20 cellular contexts compared by ENCODE assay signal in genomic region chr7:101998029-101998903, GRCh38.
DNase-seq lines count a peak whose midpoint lies in the region; ATAC-seq and TF ChIP-seq lines count a peak whose summit lies in the region.
"Had no signal": no experiment of that assay in that cellular context is flagged by ENCODE, and none has a peak within 500 bp of the region (broad histone marks: within the 10 kb centered on the region; RNA-seq: fewer than 3 reads in every experiment).

No MANE protein-coding gene starts in this region.

- CTCF ChIA-PET in SK-N-SH (lab: Yijun Ruan, JAX) = interaction anchor here (0.6 to 1.8 kb wide), 4 partner anchors 12 to 677 kb away, joined by 3 to 7 read pairs (median 4); partner anchors contain the start of gene IFT22

- no peak for TF ChIP-seq EP300 in SK-N-SH (IDR thresholded peaks at IDR 0.05; ENCODE audit: borderline replicate concordance in 1 of 2, low read depth in 1 of 2, low read length in 1 of 2)

- H3K4me3 ChIP-seq in H7 (ENCODE audit: insufficient read depth, low read depth, low read length) (no peak overlapping the region), SK-N-SH (ENCODE audit: low read depth in 2 of 2, low read length in 1 of 2) (no peak overlapping the region), mucosa of descending colon (no peak overlapping the region)
- H3K4me3 ChIP-seq: gastrocnemius medialis, testis had no signal

- intact Hi-C loops in mucosa of descending colon (cut with DNase I, micrococcal nuclease) = no loop called here

- no peaks in the 10 kb centered on the region for H3K36me3 ChIP-seq in H7 (replicated peaks; ENCODE audit: control insufficient read depth, insufficient read depth, low read length)
- no peaks in the 10 kb centered on the region for H3K36me3 ChIP-seq in SK-N-SH (replicated peaks in 1 of 2; ENCODE audit: control insufficient read depth in 1 of 2, insufficient read depth in 2 of 2, low read length in 1 of 2)
- no peaks in the 10 kb centered on the region for H3K36me3 ChIP-seq in mucosa of descending colon (ENCODE audit: low read depth)
- H3K36me3 ChIP-seq: brain microvascular endothelial cell, gastrocnemius medialis had no signal

- H3K4me2 ChIP-seq in SK-N-SH = no peak overlapping the region

- H3K27me3 Mint-ChIP-seq in mesothelial cell of epicardium (ENCODE audit: low read depth) = no peaks in the 10 kb centered on the region
- H3K27me3 Mint-ChIP-seq: activated CD4-positive, alpha-beta T cell treated with anti-CD3 and anti-CD28 coated beads, Interleukin-2, amount 10 ng/mL, durations not matched to agents 24 days and 14 days; activated naive CD8-positive, alpha-beta T cell treated with anti-CD3 and anti-CD28 coated beads, Interleukin-2, amount 50 U/mL, for 24 hours; CD4-positive, alpha-beta memory T cell; dendritic cell treated with granulocyte-macrophage colony-stimulating factor and Interleukin-4, amounts not matched to agents 40 ng/mL and 50 ng/mL, for 4 days; natural killer cell treated with Interleukin-12 subunit alpha and Interleukin-12 subunit beta and Interleukin-15 and Interleukin-18, amount 100 ng/mL, for 72 hours had no signal

- H3K27me3 ChIP-seq in H7 (ENCODE audit: control insufficient read depth, insufficient read depth, low read length) (no peaks in the 10 kb centered on the region), SK-N-SH (ENCODE audit: insufficient read depth) (no peaks in the 10 kb centered on the region)
- H3K27me3 ChIP-seq: brain microvascular endothelial cell, gastrocnemius medialis, testis had no signal

- no peak overlapping the region for H3K27ac Mint-ChIP-seq in mesothelial cell of epicardium
- H3K27ac Mint-ChIP-seq: activated CD4-positive, alpha-beta T cell treated with anti-CD3 and anti-CD28 coated beads, Interleukin-2, amount 10 ng/mL, durations not matched to agents 24 days and 14 days; activated naive CD8-positive, alpha-beta T cell treated with anti-CD3 and anti-CD28 coated beads, Interleukin-2, amount 50 U/mL, for 24 hours; dendritic cell treated with granulocyte-macrophage colony-stimulating factor and Interleukin-4, amounts not matched to agents 40 ng/mL and 50 ng/mL, for 4 days; natural killer cell treated with Interleukin-12 subunit alpha and Interleukin-12 subunit beta and Interleukin-15 and Interleukin-18, amount 100 ng/mL, for 72 hours had no signal

- no peaks in the 10 kb centered on the region for H3K9me2 ChIP-seq in SK-N-SH

- H3K4me1 Mint-ChIP-seq in mesothelial cell of epicardium = peaks cover 15% of the 10 kb centered on the region
- H3K4me1 Mint-ChIP-seq: activated CD4-positive, alpha-beta T cell treated with anti-CD3 and anti-CD28 coated beads, Interleukin-2, amount 10 ng/mL, durations not matched to agents 24 days and 14 days had no signal

- TF ChIP-seq CTCF in SK-N-SH (IDR thresholded peaks at IDR 0.05) = no peak
- no peak for TF ChIP-seq CTCF in mucosa of descending colon (IDR thresholded peaks at IDR 0.05)
- TF ChIP-seq CTCF in mesothelial cell of epicardium (IDR thresholded peaks at IDR 0.05; ENCODE audit: unreplicated experiment) = no peak

- WGBS in SK-N-SH (ENCODE audit: low lambda C conversion rate) = 84% methylated on average over 23 of the region's 23 CpGs

- no peaks in the 10 kb centered on the region for H3K9me3 Mint-ChIP-seq in mesothelial cell of epicardium
- H3K9me3 Mint-ChIP-seq: activated CD4-positive, alpha-beta T cell treated with anti-CD3 and anti-CD28 coated beads, Interleukin-2, amount 10 ng/mL, durations not matched to agents 24 days and 14 days; activated naive CD8-positive, alpha-beta T cell treated with anti-CD3 and anti-CD28 coated beads, Interleukin-2, amount 50 U/mL, for 24 hours; dendritic cell treated with granulocyte-macrophage colony-stimulating factor and Interleukin-4, amounts not matched to agents 40 ng/mL and 50 ng/mL, for 4 days; natural killer cell treated with Interleukin-12 subunit alpha and Interleukin-12 subunit beta and Interleukin-15 and Interleukin-18, amount 100 ng/mL, for 72 hours had no signal

- H3K4me1 ChIP-seq in SK-N-SH (ENCODE audit: control insufficient read depth in 1 of 2, insufficient read depth in 2 of 2, low read depth in 1 of 2, low read length in 1 of 2) (peaks cover 0 to 27% of the 10 kb centered on the region in 2 experiments; a peak in 1 of 4 replicates), mucosa of descending colon (ENCODE audit: low read depth) (no peaks in the 10 kb centered on the region)
- H3K4me1 ChIP-seq: testis had no signal

- no peaks in the 10 kb centered on the region for H3F3A ChIP-seq in SK-N-SH (replicated peaks; ENCODE audit: insufficient read depth)

- TF ChIP-seq RAD21 in SK-N-SH (IDR thresholded peaks at IDR 0.05; ENCODE audit: low read length) = no peak

- H4K20me1 ChIP-seq in SK-N-SH (ENCODE audit: insufficient read depth) = peaks cover 7% of the 10 kb centered on the region; the same call in 1 of the 2 replicates

- peak; percentile 44 for DNase-seq in AG08395 (ENCODE audit: low spot score)
- peak; percentile 24 for DNase-seq in H7
- DNase-seq in SK-N-SH = peak; percentile 72
- no peak for DNase-seq in mucosa of descending colon
- DNase-seq in mesothelial cell of epicardium (ENCODE audit: low spot score in 2 of 2, unreplicated experiment in 2 of 2) = no peak
- DNase-seq: activated CD4-positive, alpha-beta T cell treated with anti-CD3 and anti-CD28 coated beads, Interleukin-2, amount 10 ng/mL, durations not matched to agents 24 days and 14 days; activated naive CD8-positive, alpha-beta T cell treated with anti-CD3 and anti-CD28 coated beads, Interleukin-2, amount 50 U/mL, for 24 hours; brain microvascular endothelial cell; CD4-positive, alpha-beta memory T cell; gastrocnemius medialis; HCEC 1CT; NCI-H187 treated with DMSO at 0.1 percent for 48 hours; SW 1271; testis had no signal

- H3K36me3 Mint-ChIP-seq in mesothelial cell of epicardium = no peaks in the 10 kb centered on the region
- H3K36me3 Mint-ChIP-seq: CD4-positive, alpha-beta memory T cell; natural killer cell treated with Interleukin-12 subunit alpha and Interleukin-12 subunit beta and Interleukin-15 and Interleukin-18, amount 100 ng/mL, for 72 hours had no signal

- peak; percentile 20 for ATAC-seq in mucosa of descending colon
- no peak for ATAC-seq in GM21381 (IDR thresholded peaks at IDR 0.05; ENCODE audit: unreplicated experiment)
- no peak for ATAC-seq in GM21576 (IDR thresholded peaks at IDR 0.05; ENCODE audit: unreplicated experiment)
- ATAC-seq in HG02623 (IDR thresholded peaks at IDR 0.05; ENCODE audit: unreplicated experiment) = no peak
- ATAC-seq: activated naive CD8-positive, alpha-beta T cell treated with anti-CD3 and anti-CD28 coated beads, Interleukin-2, amount 50 U/mL, for 24 hours had no signal

- H2AFZ ChIP-seq in SK-N-SH (ENCODE audit: low read depth) = no peak overlapping the region

- H3K9ac ChIP-seq in SK-N-SH = no peak overlapping the region

- peaks cover 23% of the 10 kb centered on the region for H3K79me2 ChIP-seq in SK-N-SH (ENCODE audit: insufficient read depth)

- H3K9me3 ChIP-seq in SK-N-SH (no peaks in the 10 kb centered on the region), mucosa of descending colon (no peaks in the 10 kb centered on the region)
- H3K9me3 ChIP-seq: gastrocnemius medialis, testis had no signal

- H3K27ac ChIP-seq in SK-N-SH (ENCODE audit: low read depth in 2 of 2, low read length in 1 of 2) = peak overlapping the region in 1 of 2 experiments; percentile 73; a peak in 2 of 4 replicates
- H3K27ac ChIP-seq: brain microvascular endothelial cell, gastrocnemius medialis, HL-60, testis had no signal

- no peak overlapping the region for H3K4me3 Mint-ChIP-seq in mesothelial cell of epicardium
- H3K4me3 Mint-ChIP-seq: activated CD4-positive, alpha-beta T cell treated with anti-CD3 and anti-CD28 coated beads, Interleukin-2, amount 10 ng/mL, durations not matched to agents 24 days and 14 days; activated naive CD8-positive, alpha-beta T cell treated with anti-CD3 and anti-CD28 coated beads, Interleukin-2, amount 50 U/mL, for 24 hours; CD4-positive, alpha-beta memory T cell; dendritic cell treated with granulocyte-macrophage colony-stimulating factor and Interleukin-4, amounts not matched to agents 40 ng/mL and 50 ng/mL, for 4 days; natural killer cell treated with Interleukin-12 subunit alpha and Interleukin-12 subunit beta and Interleukin-15 and Interleukin-18, amount 100 ng/mL, for 72 hours had no signal

- POLR2A ChIA-PET in SK-N-SH (lab: Yijun Ruan, JAX) = interaction anchor here (0.8 kb wide), 1 partner anchor 25 kb away, joined by 3 read pairs; no protein-coding TSS in a partner anchor

TF ChIP-seq in SK-N-SH, 30 proteins besides CTCF, POLR2A, EP300 and RAD21 (continues in another document):
- TF ChIP-seq GABPA (IDR thresholded peaks at IDR 0.05; ENCODE audit: low read depth) (no peak), YY1 (IDR thresholded peaks at IDR 0.05; ENCODE audit: low read depth) (no peak), FOXM1 (IDR thresholded peaks at IDR 0.05; ENCODE audit: low read depth) (no peak), MAX (IDR thresholded peaks at IDR 0.05; ENCODE audit: low read depth) (no peak), USF1 (IDR thresholded peaks at IDR 0.05; ENCODE audit: borderline replicate concordance, low read depth) (no peak), GATA2 (CRISPR knock-in tag; IDR thresholded peaks at IDR 0.05) (no peak), NRF1 (IDR thresholded peaks at IDR 0.05; ENCODE audit: low read depth, low read length) (no peak)

Comparison
In these comparisons a context has a peak if more than half of its experiments do, and no peak if none do; other contexts are left out.
1. DNase-seq: peak in AG08395 (single experiment), H7 (single experiment) and SK-N-SH (single experiment); none in mucosa of descending colon (0 of 3) and mesothelial cell of epicardium (0 of 2).